In genomic region chr1:77683142-77683835, GRCh38 we compare ENCODE assay signal across 8 cellular contexts.
DNase-seq lines count a peak whose midpoint lies in the region; ATAC-seq lines count a peak whose summit lies in the region.

No MANE protein-coding gene starts in this region.

- peak; percentile 64 for ATAC-seq in GM19043 (IDR thresholded peaks at IDR 0.05; ENCODE audit: low read depth, unreplicated experiment)
- peak; percentile 79 for ATAC-seq in HG03354 (IDR thresholded peaks at IDR 0.05; ENCODE audit: poor library complexity, severe bottlenecking, unreplicated experiment)
- peak; percentile 75 to 77 for ATAC-seq in activated CD4-positive, CD25-positive, alpha-beta regulatory T cell treated with anti-CD3 and anti-CD28 coated beads, Interleukin-2, amount 50 U/mL, for 24 hours

- DNase-seq in Ammon's horn (ENCODE audit: low spot score) (peak; percentile 93), NCI-H345 treated with DMSO at 0.1 percent for 48 hours (lab: John Stamatoyannopoulos, UW; ENCODE audit: unreplicated experiment) (peak; percentile 80), cerebellar cortex (ENCODE audit: low spot score) (peak; percentile 85), kidney glomerular epithelial cell (lab: John Stamatoyannopoulos, UW) (peak; percentile 95)
- peak; percentile 88 to 90 for DNase-seq in stimulated activated CD4-positive, alpha-beta T cell treated with anti-CD3 and anti-CD28 coated beads, Interleukin-15, amount 100 ng/mL, for 48 hours (ENCODE audit: low read depth in 2 of 2)

Comparison
In these comparisons a context has a peak if more than half of its experiments do, and no peak if none do; other contexts are left out.
1. Peak in every context shown above with its lines: DNase-seq and ATAC-seq.